21 cellular contexts compared by ENCODE assay signal in genomic region chr3:174547801-174548200, GRCh38.
"Had no signal": no experiment of that assay in that cellular context is flagged by ENCODE, and none has a peak within 500 bp of the region (broad histone marks: within the 10 kb centered on the region; RNA-seq: fewer than 3 reads in every experiment).

No MANE protein-coding gene starts in this region.

- H3K27ac ChIP-seq: adrenal gland, breast epithelium, gastroesophageal sphincter, right lobe of liver, stomach, suprapubic skin, tibial nerve had no signal

- H3K4me1 ChIP-seq: adrenal gland, breast epithelium, suprapubic skin, tibial nerve had no signal

- H3K9me3 ChIP-seq: adrenal gland, breast epithelium, gastroesophageal sphincter, right lobe of liver, stomach, suprapubic skin, tibial nerve had no signal

- H3K4me3 ChIP-seq: adrenal gland, breast epithelium, gastroesophageal sphincter, right lobe of liver, smooth muscle cell, stomach, suprapubic skin, tibial nerve had no signal

- H3K4me2 ChIP-seq: smooth muscle cell had no signal

- H3K36me3 ChIP-seq: adrenal gland, breast epithelium, gastroesophageal sphincter, right lobe of liver, stomach, suprapubic skin, tibial nerve had no signal

- ATAC-seq: activated naive CD4-positive, alpha-beta T cell treated with anti-CD3 and anti-CD28 coated beads, Interleukin-2, amount 50 U/mL, for 72 hours; activated T-helper 17 cell treated with anti-CD3 and anti-CD28 coated beads, Interleukin-2, amount 50 U/mL, for 72 hours; gastroesophageal sphincter; left cardiac atrium; right lobe of liver; stimulated activated memory B cell treated with anti-CD40 and anti-IgM and Interleukin-4, amounts not matched to agents 10 μg/mL and 1 μg/mL and 100 μg/mL, for 72 hours; WTC11 had no signal

- DNase-seq: activated T-cell treated with anti-CD3 and anti-CD28 coated beads, Interleukin-2, amount 50 U/mL, for 1 hour; adrenal gland; cortex of kidney; head of caudate nucleus; hypothalamus; left cardiac atrium; occipital lobe; posterior cingulate gyrus; right lobe of liver; stimulated activated CD4-positive, alpha-beta T cell treated with anti-CD3 and anti-CD28 coated beads, Interleukin-15, amount 100 ng/mL, for 24 hours; stomach; T1000 had no signal

- H3K27me3 ChIP-seq: adrenal gland, breast epithelium, gastroesophageal sphincter, right lobe of liver, stomach, suprapubic skin, tibial nerve had no signal
